18 cellular contexts compared by ENCODE assay signal in the genomic region with DNA sequence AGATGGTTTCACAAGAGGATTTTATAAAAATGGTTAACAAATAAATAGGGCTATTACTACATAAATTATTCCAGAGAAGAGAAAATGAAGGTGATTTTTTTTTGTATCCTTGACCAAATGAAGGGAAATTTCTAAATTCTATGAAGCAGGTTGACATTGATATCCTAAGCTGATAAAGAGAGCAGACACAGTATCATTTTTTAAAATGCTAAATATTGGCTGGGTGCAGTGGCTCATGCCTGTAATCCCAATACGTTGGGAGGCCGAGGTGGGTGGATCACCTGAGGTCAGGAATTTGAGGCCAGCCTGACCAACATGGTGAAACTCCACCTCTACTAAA. TPM values are rescaled to one million over a fixed set of nuclear protein-coding genes. Genes with fewer than 3 reads are reported as not detected.
DNase-seq lines count a peak whose midpoint lies in the region; ATAC-seq, FAIRE-seq and TF ChIP-seq lines count a peak whose summit lies in the region.
"Had no signal": no experiment of that assay in that cellular context is flagged by ENCODE, and none has a peak within 500 bp of the region (broad histone marks: within the 10 kb centered on the region; RNA-seq: fewer than 3 reads in every experiment).

No MANE protein-coding gene starts in this region.

- CTCF ChIA-PET in Calu3 (lab: Charles Lee) (interaction anchor here (0.7 to 2.1 kb wide), 4 partner anchors 11 to 76 kb away, joined by 4 to 9 read pairs (median 6); a partner anchor contains a TSS), HCT116 (lab: Charles Lee) (interaction anchor here (2.8 kb wide), 1 partner anchor 10 kb away, joined by 10 read pairs; no protein-coding TSS in a partner anchor), RWPE1 (lab: Yijun Ruan, JAX) (interaction anchor here (0.5 to 2.0 kb wide), 3 partner anchors 11 to 386 kb away, joined by 3 to 14 read pairs (median 3); no protein-coding TSS in a partner anchor)

- H3K27me3 ChIP-seq in HCT116 (ENCODE audit: insufficient read depth, low read length) = no peaks in the 10 kb centered on the region
- no peaks in the 10 kb centered on the region for H3K27me3 ChIP-seq in foreskin keratinocyte
- H3K27me3 ChIP-seq: BE2C, SJCRH30 had no signal

- H3K27me3 Mint-ChIP-seq in Calu3 (ENCODE audit: unreplicated experiment) = no peaks in the 10 kb centered on the region

- no peak overlapping the region for H3K4me3 ChIP-seq in HCT116 (replicated peaks in 1 of 2; ENCODE audit: low read depth in 1 of 2, low read length in 2 of 2)

- no peaks in the 10 kb centered on the region for H3K36me3 ChIP-seq in HCT116 (ENCODE audit: control insufficient read depth in 1 of 2, insufficient read depth in 2 of 2, low read length in 2 of 2)
- H3K36me3 ChIP-seq: BE2C, SJCRH30 had no signal

- H3K4me2 ChIP-seq in HCT116 (ENCODE audit: low read length) = peak overlapping the region; percentile 33; the same call in 1 of the 2 replicates

- intact Hi-C loops in Calu3 (cut with micrococcal nuclease; ENCODE audit: unreplicated experiment) (no loop called here), HCT116 (cut with micrococcal nuclease) (no loop called here)

- DNase-seq in Calu3 = no peak
- DNase-seq in HCT116 (ENCODE audit: low read depth, low spot score) = no peak
- peak; percentile 34 for DNase-seq in RWPE1 (ENCODE audit: low spot score)
- peak in 1 of 2 donors; percentile 67 for DNase-seq in foreskin keratinocyte
- no peak for DNase-seq in COLO668 (lab: John Stamatoyannopoulos, UW; ENCODE audit: unreplicated experiment)
- no peak for DNase-seq in activated CD8-positive, alpha-beta memory T cell treated with anti-CD3 and anti-CD28 coated beads, Interleukin-2, amount 50 U/mL, for 48 hours
- DNase-seq in frontal cortex (ENCODE audit: low spot score in 2 of 2) = no peak
- DNase-seq: BE2C; Caco-2; CD4-positive, CD25-positive, alpha-beta regulatory T cell; H7; KG1; NCI-H1048; NCI-H1436 had no signal

- peak overlapping the region; percentile 2; the same call in 1 of the 2 replicates for H3K9ac ChIP-seq in HCT116 (ENCODE audit: low read length)

- ATAC-seq in HCT116 = peak; percentile 54
- ATAC-seq in foreskin keratinocyte = peak; percentile 29

- H3K4me1 ChIP-seq in HCT116 (ENCODE audit: control insufficient read depth in 1 of 2, insufficient read depth in 2 of 2, low read length in 2 of 2) (peaks cover 21 to 27% of the 10 kb centered on the region in 2 experiments), foreskin keratinocyte (no peaks in the 10 kb centered on the region)
- H3K4me1 ChIP-seq: BE2C, Caco-2 had no signal

- peak overlapping the region; percentile 72 for H2AFZ ChIP-seq in HCT116 (ENCODE audit: low read depth, low read length, poor library complexity, severe bottlenecking)

- POLR2A ChIA-PET in HCT116 (lab: Charles Lee) (interaction anchor here (0.7 to 2.7 kb wide), 3 partner anchors 11 to 638 kb away, joined by 4 to 6 read pairs (median 5); no protein-coding TSS in a partner anchor), RWPE1 (lab: Yijun Ruan, JAX; ENCODE audit: low non-redundant PET) (no interaction called here)

- RAD21 ChIA-PET in HCT116 (lab: Charles Lee; ENCODE audit: low non-redundant PET in 1 of 2, low total read pairs in 2 of 2, uncharacterized antibody in 2 of 2, unreplicated experiment in 2 of 2) = no interaction called here

- H3K27ac ChIP-seq in HCT116 (ENCODE audit: low read depth, low read length) = no peak overlapping the region
- H3K27ac ChIP-seq in RWPE1 = no peak overlapping the region
- no peak overlapping the region for H3K27ac ChIP-seq in foreskin keratinocyte
- H3K27ac ChIP-seq: SJCRH30 had no signal

- no peak overlapping the region for H3K4me3 Mint-ChIP-seq in Calu3 (ENCODE audit: low read depth, unreplicated experiment)
- H3K4me3 Mint-ChIP-seq: CD4-positive, CD25-positive, alpha-beta regulatory T cell had no signal

- H3K36me3 Mint-ChIP-seq in Calu3 (ENCODE audit: insufficient read depth, unreplicated experiment) = no peaks in the 10 kb centered on the region
- H3K36me3 Mint-ChIP-seq: CD4-positive, CD25-positive, alpha-beta regulatory T cell had no signal

- no peak for TF ChIP-seq POLR2A in HCT116 (IDR thresholded peaks at IDR 0.05; ENCODE audit: borderline replicate concordance, extremely low read depth, insufficient read depth, insufficient read length)

- 0 out of 4 replicates have a peak, but pooled peaks cover 0 to 4% of the 10 kb centered on the region in 2 experiments for H3K9me3 ChIP-seq in HCT116 (ENCODE audit: control insufficient read depth in 1 of 2, insufficient read depth in 1 of 2, low read depth in 1 of 2, low read length in 2 of 2)
- H3K9me3 ChIP-seq: BE2C had no signal

- no peak for FAIRE-seq in frontal cortex (lab: Jason Lieb, UNC)
- FAIRE-seq: A204.1, GM12891, GM18507 had no signal

- H3K27ac Mint-ChIP-seq in Calu3 (ENCODE audit: unreplicated experiment) = peak overlapping the region; percentile 23
- H3K27ac Mint-ChIP-seq: CD4-positive, CD25-positive, alpha-beta regulatory T cell had no signal

- H4K20me1 ChIP-seq in HCT116 (ENCODE audit: insufficient read depth) = no peaks in the 10 kb centered on the region

- TF ChIP-seq CTCF in Calu3 (IDR thresholded peaks at IDR 0.05; ENCODE audit: unreplicated experiment) (no peak), HCT116 (IDR thresholded peaks at IDR 0.05 in 2 of 3, conservative IDR thresholded peaks at IDR 0.05 in 1 of 3; ENCODE audit: borderline replicate concordance in 1 of 3, insufficient read depth in 1 of 3, low read depth in 2 of 3, low read length in 2 of 3) (no peak), RWPE1 (conservative IDR thresholded peaks at IDR 0.05; ENCODE audit: low read depth) (no peak), foreskin keratinocyte (conservative IDR thresholded peaks at IDR 0.05) (no peak)

- no peaks in the 10 kb centered on the region for H3K9me3 Mint-ChIP-seq in Calu3 (ENCODE audit: low read depth, unreplicated experiment)

- no peak for TF ChIP-seq RAD21 in HCT116 (IDR thresholded peaks at IDR 0.05; ENCODE audit: low read depth)

- BruUV-seq in Calu3 (replicated peaks; lab: Mats Ljungman, UMichigan) = no TSS peak
- TSS peak; percentile 81 for BruUV-seq in HCT116 (replicated peaks; lab: Mats Ljungman, UMichigan)

- peaks cover 8% of the 10 kb centered on the region for H3K4me1 Mint-ChIP-seq in Calu3 (ENCODE audit: low read depth, unreplicated experiment)
- H3K4me1 Mint-ChIP-seq: CD4-positive, CD25-positive, alpha-beta regulatory T cell had no signal

- H3K9me2 ChIP-seq in HCT116 (ENCODE audit: insufficient read depth) = no peaks in the 10 kb centered on the region

- H3K79me2 ChIP-seq in HCT116 (ENCODE audit: insufficient read depth, low read length) = no peaks in the 10 kb centered on the region

TF ChIP-seq in HCT116, 20 proteins besides CTCF, POLR2A, EP300 and RAD21:
- TF ChIP-seq SP1 (IDR thresholded peaks at IDR 0.05; ENCODE audit: low read depth) = peak; percentile 11; the same call in 1 of the 2 replicates
- peak; percentile 30; the same call in 1 of the 2 replicates for TF ChIP-seq POLR2AphosphoS5 (IDR thresholded peaks at IDR 0.05; ENCODE audit: low read depth, low read length)
- 0 out of 2 replicates have a peak, but pooled peaks have one; percentile 19 for TF ChIP-seq EGR1 (IDR thresholded peaks at IDR 0.05; ENCODE audit: low read depth)
- peak; percentile 3; the same call in 1 of the 2 replicates for TF ChIP-seq SIN3A (IDR thresholded peaks at IDR 0.05; ENCODE audit: low read depth)
- no peak for TF ChIP-seq SRF (IDR thresholded peaks at IDR 0.05; ENCODE audit: low read depth)
- peak; percentile 47; the same call in 1 of the 2 replicates for TF ChIP-seq CEBPB (IDR thresholded peaks at IDR 0.05; ENCODE audit: low read depth)
- TF ChIP-seq, protein P1, sequence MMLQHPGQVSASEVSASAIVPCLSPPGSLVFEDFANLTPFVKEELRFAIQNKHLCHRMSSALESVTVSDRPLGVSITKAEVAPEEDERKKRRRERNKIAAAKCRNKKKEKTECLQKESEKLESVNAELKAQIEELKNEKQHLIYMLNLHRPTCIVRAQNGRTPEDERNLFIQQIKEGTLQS (IDR thresholded peaks at IDR 0.05) = no peak
- TF ChIP-seq, protein P2, sequence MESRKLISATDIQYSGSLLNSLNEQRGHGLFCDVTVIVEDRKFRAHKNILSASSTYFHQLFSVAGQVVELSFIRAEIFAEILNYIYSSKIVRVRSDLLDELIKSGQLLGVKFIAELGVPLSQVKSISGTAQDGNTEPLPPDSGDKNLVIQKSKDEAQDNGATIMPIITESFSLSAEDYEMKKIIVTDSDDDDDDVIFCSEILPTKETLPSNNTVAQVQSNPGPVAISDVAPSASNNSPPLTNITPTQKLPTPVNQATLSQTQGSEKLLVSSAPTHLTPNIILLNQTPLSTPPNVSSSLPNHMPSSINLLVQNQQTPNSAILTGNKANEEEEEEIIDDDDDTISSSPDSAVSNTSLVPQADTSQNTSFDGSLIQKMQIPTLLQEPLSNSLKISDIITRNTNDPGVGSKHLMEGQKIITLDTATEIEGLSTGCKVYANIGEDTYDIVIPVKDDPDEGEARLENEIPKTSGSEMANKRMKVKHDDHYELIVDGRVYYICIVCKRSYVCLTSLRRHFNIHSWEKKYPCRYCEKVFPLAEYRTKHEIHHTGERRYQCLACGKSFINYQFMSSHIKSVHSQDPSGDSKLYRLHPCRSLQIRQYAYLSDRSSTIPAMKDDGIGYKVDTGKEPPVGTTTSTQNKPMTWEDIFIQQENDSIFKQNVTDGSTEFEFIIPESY (IDR thresholded peaks at IDR 0.05; ENCODE audit: extremely low read depth, insufficient replicate concordance, low read length) = no peak

RNA-seq across cellular contexts. Expression of a gene that starts 20.4 kb away (rescaled TPM):
- total RNA-seq in Calu3 (2022) = 18.8 and 21.1 TPM in 2 replicates
- total RNA-seq in HCT116 (2021; ENCODE audit: unreplicated experiment) = 15.9 TPM
- 6.6 and 9.7 TPM in 2 replicates for polyA plus RNA-seq in HCT116 (2012)
- 17.1 and 18.7 TPM in 2 replicates for total RNA-seq in foreskin keratinocyte
- 9.9 and 10.2 TPM in 2 replicates for polyA plus RNA-seq in foreskin keratinocyte
- total RNA-seq in frontal cortex = 67.3 TPM
